Comparison of ENCODE assay signal across 22 cellular contexts in genomic region chr9:91138760-91139159, GRCh38.
A peak's percentile ranks its signal among the peaks of the same experiment; 100 is the strongest.
DNase-seq lines count a peak whose midpoint lies in the region; ATAC-seq and TF ChIP-seq lines count a peak whose summit lies in the region.
"Had no signal": no experiment of that assay in that cellular context is flagged by ENCODE, and none has a peak within 500 bp of the region (broad histone marks: within the 10 kb centered on the region; RNA-seq: fewer than 3 reads in every experiment).

No MANE protein-coding gene starts in this region.

- no peak for DNase-seq in stimulated activated naive CD8-positive, alpha-beta T cell treated with anti-CD3 and anti-CD28 coated beads, Interleukin-15, amount 100 ng/mL, for 72 hours
- DNase-seq in stimulated activated naive CD8-positive, alpha-beta T cell treated with anti-CD3 and anti-CD28 coated beads, Interleukin-15, Interleukin-2, amounts not matched to agents 100 U/mL and 50 U/mL, for 24 hours: no peak
- no peak for DNase-seq in Panc1 (ENCODE audit: low read depth, low spot score)
- DNase-seq in ascending aorta (ENCODE audit: low spot score in 2 of 2): no peak
- no peak for DNase-seq in immature natural killer cell
- DNase-seq in CD8-positive, alpha-beta T cell: no peak
- DNase-seq in MM.1S: no peak
- DNase-seq: activated CD8-positive, alpha-beta memory T cell treated with anti-CD3 and anti-CD28 coated beads for 24 hours; activated naive CD8-positive, alpha-beta T cell treated with anti-CD3 and anti-CD28 coated beads, Interleukin-2, amount 10 ng/mL, durations not matched to agents 7 days and 5 days; effector CD4-positive, alpha-beta T cell; GDM1; mucosa of descending colon; NCI-H2171; NCI-H748 treated with DMSO at 0.1 percent for 48 hours had no signal

- H4K20me1 ChIP-seq in MM.1S (ENCODE audit: insufficient read depth, low read length): no peaks in the 10 kb centered on the region

- H3F3A ChIP-seq in MM.1S (ENCODE audit: insufficient read depth, low read length): no peaks in the 10 kb centered on the region

- peaks cover 0 to 8% of the 10 kb centered on the region in 2 donors for H3K9me3 Mint-ChIP-seq in stimulated activated naive CD8-positive, alpha-beta T cell treated with anti-CD3 and anti-CD28 coated beads, Interleukin-15, amount 100 ng/mL, for 72 hours
- no peaks in the 10 kb centered on the region for H3K9me3 Mint-ChIP-seq in dendritic cell treated with granulocyte-macrophage colony-stimulating factor and Interleukin-4, amounts not matched to agents 40 ng/mL and 50 ng/mL, for 4 days
- no peaks in the 10 kb centered on the region for H3K9me3 Mint-ChIP-seq in immature natural killer cell
- H3K9me3 Mint-ChIP-seq in CD8-positive, alpha-beta T cell: no peaks in the 10 kb centered on the region

- H3K27ac ChIP-seq in Panc1 (ENCODE audit: low read length): no peak overlapping the region
- no peak overlapping the region for H3K27ac ChIP-seq in ascending aorta
- H3K27ac ChIP-seq in CD8-positive, alpha-beta T cell (ENCODE audit: low read depth, low read length): no peak overlapping the region
- no peak overlapping the region for H3K27ac ChIP-seq in MM.1S (ENCODE audit: low read length)
- H3K27ac ChIP-seq: cardiac muscle cell, KMS-11, neutrophil had no signal

- no peaks in the 10 kb centered on the region for H3K9me3 ChIP-seq in Panc1 (ENCODE audit: control insufficient read depth, insufficient read depth, low read depth, low read length)
- H3K9me3 ChIP-seq in ascending aorta: no peaks in the 10 kb centered on the region
- H3K9me3 ChIP-seq in CD8-positive, alpha-beta T cell (ENCODE audit: low read length): no peaks in the 10 kb centered on the region
- no peaks in the 10 kb centered on the region for H3K9me3 ChIP-seq in MM.1S (replicated peaks; ENCODE audit: insufficient read depth, low read length)
- H3K9me3 ChIP-seq: mucosa of descending colon, neutrophil had no signal

- H3K4me1 ChIP-seq in Panc1 (ENCODE audit: control insufficient read depth, insufficient read depth, low read length) (no peaks in the 10 kb centered on the region), ascending aorta (no peaks in the 10 kb centered on the region), MM.1S (ENCODE audit: low read length) (peaks cover 6% of the 10 kb centered on the region; the same call in 1 of the 2 replicates)
- H3K4me1 ChIP-seq in CD8-positive, alpha-beta T cell (ENCODE audit: insufficient read depth, low read length): no peaks in the 10 kb centered on the region

- H3K4me3 ChIP-seq in Panc1 (ENCODE audit: low read depth in 2 of 2, low read length in 2 of 2) (no peak overlapping the region), ascending aorta (no peak overlapping the region), MM.1S (ENCODE audit: low read length) (no peak overlapping the region)
- no peak overlapping the region for H3K4me3 ChIP-seq in CD8-positive, alpha-beta T cell (ENCODE audit: low read depth, low read length)
- H3K4me3 ChIP-seq: cardiac muscle cell, GM23338, mucosa of descending colon had no signal

- no peak overlapping the region for H2AFZ ChIP-seq in MM.1S (ENCODE audit: low read length)
- H2AFZ ChIP-seq: GM23338 had no signal

- intact Hi-C loops in Panc1 (cut with micrococcal nuclease; ENCODE audit: unreplicated experiment): no loop called here
- intact Hi-C loops in dendritic cell treated with granulocyte-macrophage colony-stimulating factor and Interleukin-4, amounts not matched to agents 40 ng/mL and 50 ng/mL, for 4 days (cut with micrococcal nuclease): no loop called here
- intact Hi-C loops in ascending aorta (cut with DNase I): no loop called here
- intact Hi-C loops in CD8-positive, alpha-beta T cell (cut with DNase I, micrococcal nuclease): no loop called here

- H3K4me3 Mint-ChIP-seq in stimulated activated naive CD8-positive, alpha-beta T cell treated with anti-CD3 and anti-CD28 coated beads, Interleukin-15, amount 100 ng/mL, for 72 hours: no peak overlapping the region
- H3K4me3 Mint-ChIP-seq in dendritic cell treated with granulocyte-macrophage colony-stimulating factor and Interleukin-4, amounts not matched to agents 40 ng/mL and 50 ng/mL, for 4 days: no peak overlapping the region
- no peak overlapping the region for H3K4me3 Mint-ChIP-seq in immature natural killer cell
- no peak overlapping the region for H3K4me3 Mint-ChIP-seq in CD8-positive, alpha-beta T cell
- H3K4me3 Mint-ChIP-seq: activated naive CD8-positive, alpha-beta T cell treated with anti-CD3 and anti-CD28 coated beads, Interleukin-2, amount 10 ng/mL, durations not matched to agents 7 days and 5 days; GM23338; stimulated activated naive CD8-positive, alpha-beta T cell treated with anti-CD3 and anti-CD28 coated beads, Interleukin-15, Interleukin-2, amounts not matched to agents 100 ng/mL and 50 ng/mL, for 24 hours; WTC11 had no signal

- no TSS peak for BruUV-seq in Panc1 (replicated peaks; lab: Mats Ljungman, UMichigan)

- H3K27me3 ChIP-seq in Panc1 (ENCODE audit: control insufficient read depth, insufficient read depth, low read length) (no peaks in the 10 kb centered on the region), ascending aorta (no peaks in the 10 kb centered on the region), MM.1S (replicated peaks; ENCODE audit: insufficient read depth, low read length) (no peaks in the 10 kb centered on the region)
- no peaks in the 10 kb centered on the region for H3K27me3 ChIP-seq in CD8-positive, alpha-beta T cell (ENCODE audit: insufficient read depth, low read length)
- H3K27me3 ChIP-seq: cardiac muscle cell, neutrophil had no signal

- no peaks in the 10 kb centered on the region for H3K9me2 ChIP-seq in MM.1S (replicated peaks; ENCODE audit: insufficient read depth, low read length)

- POLR2A ChIA-PET in Panc1 (lab: Charles Lee): no interaction called here
- POLR2A ChIA-PET in CD8-positive, alpha-beta T cell (lab: Charles Lee): no interaction called here

- H3K27ac Mint-ChIP-seq in stimulated activated naive CD8-positive, alpha-beta T cell treated with anti-CD3 and anti-CD28 coated beads, Interleukin-15, amount 100 ng/mL, for 72 hours: peak overlapping the region; percentile 48 to 78
- peak overlapping the region; percentile 59 for H3K27ac Mint-ChIP-seq in dendritic cell treated with granulocyte-macrophage colony-stimulating factor and Interleukin-4, amounts not matched to agents 40 ng/mL and 50 ng/mL, for 4 days
- peak overlapping the region in 2 of 6 donors; percentile 12 to 83 for H3K27ac Mint-ChIP-seq in immature natural killer cell
- no peak overlapping the region for H3K27ac Mint-ChIP-seq in CD8-positive, alpha-beta T cell
- H3K27ac Mint-ChIP-seq: activated naive CD8-positive, alpha-beta T cell treated with anti-CD3 and anti-CD28 coated beads, Interleukin-2, amount 10 ng/mL, durations not matched to agents 7 days and 5 days; GM23338; stimulated activated naive CD8-positive, alpha-beta T cell treated with anti-CD3 and anti-CD28 coated beads, Interleukin-15, Interleukin-2, amounts not matched to agents 100 ng/mL and 50 ng/mL, for 24 hours; WTC11 had no signal

- H3K36me3 ChIP-seq in Panc1 (ENCODE audit: control insufficient read depth, insufficient read depth, low read length) (no peaks in the 10 kb centered on the region), ascending aorta (no peaks in the 10 kb centered on the region), MM.1S (replicated peaks; ENCODE audit: insufficient read depth, low read length) (peaks cover 7% of the 10 kb centered on the region; the same call in 1 of the 2 replicates)
- H3K36me3 ChIP-seq in CD8-positive, alpha-beta T cell (ENCODE audit: insufficient read depth, low read length): no peaks in the 10 kb centered on the region
- H3K36me3 ChIP-seq: cardiac muscle cell, neutrophil had no signal

- no peaks in the 10 kb centered on the region for H3K79me2 ChIP-seq in MM.1S (ENCODE audit: low read length)

- H3K4me1 Mint-ChIP-seq in stimulated activated naive CD8-positive, alpha-beta T cell treated with anti-CD3 and anti-CD28 coated beads, Interleukin-15, amount 100 ng/mL, for 72 hours: no peaks in the 10 kb centered on the region
- peaks cover 29% of the 10 kb centered on the region for H3K4me1 Mint-ChIP-seq in dendritic cell treated with granulocyte-macrophage colony-stimulating factor and Interleukin-4, amounts not matched to agents 40 ng/mL and 50 ng/mL, for 4 days (ENCODE audit: low read depth)
- peaks cover 16 to 34% of the 10 kb centered on the region in 2 donors for H3K4me1 Mint-ChIP-seq in immature natural killer cell
- H3K4me1 Mint-ChIP-seq in CD8-positive, alpha-beta T cell (ENCODE audit: low read depth): no peaks in the 10 kb centered on the region

- TF ChIP-seq CTCF in Panc1 (IDR thresholded peaks at IDR 0.05): no peak
- no peak for TF ChIP-seq CTCF in ascending aorta (IDR thresholded peaks at IDR 0.05)
- no peak for TF ChIP-seq CTCF in CD8-positive, alpha-beta T cell (IDR thresholded peaks at IDR 0.05)
- TF ChIP-seq CTCF in MM.1S (IDR thresholded peaks at IDR 0.05; ENCODE audit: low read length): no peak

- no peak overlapping the region for H3K4me2 ChIP-seq in MM.1S (ENCODE audit: low read depth, low read length)
- H3K4me2 ChIP-seq: GM23338, KMS-11 had no signal

- no peak for ATAC-seq in stimulated activated naive CD8-positive, alpha-beta T cell treated with anti-CD3 and anti-CD28 coated beads, Interleukin-15, amount 100 ng/mL, for 72 hours
- ATAC-seq in stimulated activated naive CD8-positive, alpha-beta T cell treated with anti-CD3 and anti-CD28 coated beads, Interleukin-15, Interleukin-2, amounts not matched to agents 100 U/mL and 50 U/mL, for 24 hours: no peak
- peak; percentile 81 for ATAC-seq in Panc1
- no peak for ATAC-seq in CD8-positive, alpha-beta T cell
- ATAC-seq: GM23338, left lobe of liver, mucosa of descending colon, WTC11 had no signal

- CTCF ChIA-PET in Panc1 (lab: Charles Lee): no interaction called here
- CTCF ChIA-PET in CD8-positive, alpha-beta T cell (lab: Charles Lee): no interaction called here

- H3K36me3 Mint-ChIP-seq in dendritic cell treated with granulocyte-macrophage colony-stimulating factor and Interleukin-4, amounts not matched to agents 40 ng/mL and 50 ng/mL, for 4 days (ENCODE audit: low read depth): peaks cover 11% of the 10 kb centered on the region
- H3K36me3 Mint-ChIP-seq in immature natural killer cell: peaks cover 0 to 25% (median 19%) of the 10 kb centered on the region in 3 donors
- H3K36me3 Mint-ChIP-seq in CD8-positive, alpha-beta T cell: no peaks in the 10 kb centered on the region
- H3K36me3 Mint-ChIP-seq: WTC11 had no signal

- in situ Hi-C loops in Panc1 (cut with HindIII; ENCODE audit: low pct_unique_long_range_greater_than_20kb, low sequenced_read_pairs): no loop called here

- no peaks in the 10 kb centered on the region for H3K27me3 Mint-ChIP-seq in stimulated activated naive CD8-positive, alpha-beta T cell treated with anti-CD3 and anti-CD28 coated beads, Interleukin-15, amount 100 ng/mL, for 72 hours
- peaks cover 5% of the 10 kb centered on the region for H3K27me3 Mint-ChIP-seq in dendritic cell treated with granulocyte-macrophage colony-stimulating factor and Interleukin-4, amounts not matched to agents 40 ng/mL and 50 ng/mL, for 4 days
- peaks cover 0 to 2% (median 0%) of the 10 kb centered on the region in 3 donors for H3K27me3 Mint-ChIP-seq in immature natural killer cell (ENCODE audit: low read depth in 3 of 3)
- H3K27me3 Mint-ChIP-seq in CD8-positive, alpha-beta T cell (ENCODE audit: low read depth): peaks cover 2% of the 10 kb centered on the region
- H3K27me3 Mint-ChIP-seq: activated naive CD8-positive, alpha-beta T cell treated with anti-CD3 and anti-CD28 coated beads, Interleukin-2, amount 10 ng/mL, durations not matched to agents 7 days and 5 days; stimulated activated naive CD8-positive, alpha-beta T cell treated with anti-CD3 and anti-CD28 coated beads, Interleukin-15, Interleukin-2, amounts not matched to agents 100 ng/mL and 50 ng/mL, for 24 hours had no signal

- no peak overlapping the region for H3K9ac ChIP-seq in MM.1S (ENCODE audit: low read length)
- H3K9ac ChIP-seq: KMS-11 had no signal
